ENCODE assay signal across 8 cellular contexts in the genomic region with DNA sequence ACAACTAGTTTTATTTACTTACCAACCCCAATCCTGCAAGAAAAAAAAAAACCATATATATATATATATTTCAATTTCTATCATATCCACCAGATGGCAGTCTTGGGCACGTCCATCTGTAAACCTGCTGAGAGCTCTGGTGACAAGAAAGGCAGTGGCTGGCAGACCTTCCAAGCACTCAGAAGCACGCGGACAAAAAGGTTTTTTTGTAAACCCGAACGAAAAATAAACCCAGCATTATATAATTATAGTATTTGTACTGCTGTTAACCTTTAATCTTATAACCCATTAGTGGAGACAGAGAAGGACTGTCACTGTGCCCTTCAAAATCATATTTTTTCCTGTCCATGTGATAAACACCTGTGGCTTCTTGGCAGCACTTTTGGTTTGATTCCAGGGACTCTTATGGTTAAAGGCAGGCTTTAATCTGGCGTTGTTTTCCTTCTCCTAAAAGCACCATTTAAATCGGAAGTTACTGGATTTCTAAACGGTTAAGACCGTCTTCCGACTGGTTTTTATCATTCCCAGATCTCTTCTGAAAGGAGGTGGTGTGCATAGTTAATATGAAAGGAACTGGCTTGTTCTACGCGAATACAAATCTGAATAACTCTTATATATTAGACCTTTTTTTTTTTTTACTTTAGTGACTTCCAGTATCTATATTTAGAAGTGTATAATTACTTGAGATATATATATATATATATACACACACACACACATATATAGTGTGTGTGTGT. TPM values are rescaled to one million over a fixed set of nuclear protein-coding genes. Genes with fewer than 3 reads are reported as not detected.
DNase-seq lines count a peak whose midpoint lies in the region; ATAC-seq, FAIRE-seq and TF ChIP-seq lines count a peak whose summit lies in the region.

No MANE protein-coding gene starts in this region.

- H3K27me3 ChIP-seq in HUES64 (ENCODE audit: insufficient read depth, low read length): no peaks in the 10 kb centered on the region
- H3K27me3 ChIP-seq in NT2/D1 (ENCODE audit: insufficient read depth, insufficient read length): no peaks in the 10 kb centered on the region
- peaks cover 2 to 7% of the 10 kb centered on the region in 2 experiments for H3K27me3 ChIP-seq in endothelial cell of umbilical vein (ENCODE audit: control insufficient read depth in 2 of 2, insufficient read depth in 2 of 2, low read length in 2 of 2)
- no peaks in the 10 kb centered on the region for H3K27me3 ChIP-seq in muscle layer of duodenum (ENCODE audit: low read depth, low read length)

- no peak for ATAC-seq in GM18858 (IDR thresholded peaks at IDR 0.05; ENCODE audit: unreplicated experiment)

- intact Hi-C loops in endothelial cell of umbilical vein (cut with micrococcal nuclease): loop anchor here (1.0 to 2.0 kb wide), 8 partner anchors 47 to 711 kb away; partner anchors contain the start of gene PPM1B

- no peak overlapping the region for H2AFZ ChIP-seq in endothelial cell of umbilical vein (ENCODE audit: low read depth, low read length)

- DNase-seq in Caki2 (ENCODE audit: low read depth) (peak; percentile 83), NT2/D1 (ENCODE audit: low read depth, low spot score) (peak; percentile 68), endothelial cell of umbilical vein (ENCODE audit: low read depth, low spot score) (peak; percentile 86)
- DNase-seq in activated CD8-positive, alpha-beta memory T cell treated with anti-CD3 and anti-CD28 coated beads, Interleukin-2, amount 50 U/mL, for 4 hours: peak; percentile 42
- DNase-seq in stimulated activated naive CD4-positive, alpha-beta T cell (lab: John Stamatoyannopoulos, UW): peak; percentile 5 to 75 (median 46)

- H3K79me2 ChIP-seq in endothelial cell of umbilical vein (ENCODE audit: control insufficient read depth, insufficient read depth, low read length): no peaks in the 10 kb centered on the region

- H4K20me1 ChIP-seq in endothelial cell of umbilical vein (replicated peaks; ENCODE audit: control insufficient read depth, extremely low read depth, insufficient read depth, low read length): no peaks in the 10 kb centered on the region

- H3K9ac ChIP-seq in HUES64 (ENCODE audit: low read depth, low read length) (no peak overlapping the region), NT2/D1 (ENCODE audit: insufficient read length, low read depth) (no peak overlapping the region), endothelial cell of umbilical vein (replicated peaks; ENCODE audit: extremely low read depth, insufficient read depth, low read length) (no peak overlapping the region)

- no peaks in the 10 kb centered on the region for H3K9me1 ChIP-seq in endothelial cell of umbilical vein (replicated peaks; ENCODE audit: control insufficient read depth, extremely low read depth, insufficient read depth, low read length)

- no peak for TF ChIP-seq POLR2A in endothelial cell of umbilical vein (IDR thresholded peaks at IDR 0.05; ENCODE audit: low read depth, low read length)

- dilution Hi-C loops in endothelial cell of umbilical vein (cut with MboI; ENCODE audit: extremely low pct_ligation_motif_present, low sequenced_read_pairs): no loop called here

- BruUV-seq in endothelial cell of umbilical vein (replicated peaks; lab: Mats Ljungman, UMichigan): no TSS peak

- peak overlapping the region; percentile 70 for H3K4me2 ChIP-seq in endothelial cell of umbilical vein (ENCODE audit: insufficient read depth, low read length)

- no peaks in the 10 kb centered on the region for H3K9me3 ChIP-seq in HUES64 (ENCODE audit: insufficient read depth, low read depth, low read length)
- no peaks in the 10 kb centered on the region for H3K9me3 ChIP-seq in NT2/D1 (ENCODE audit: insufficient read depth, low read length)
- no peaks in the 10 kb centered on the region for H3K9me3 ChIP-seq in endothelial cell of umbilical vein (replicated peaks; ENCODE audit: control insufficient read depth, insufficient read depth, low read length)
- no peaks in the 10 kb centered on the region for H3K9me3 ChIP-seq in muscle layer of duodenum (ENCODE audit: control insufficient read depth in 1 of 2, low read length in 2 of 2)

- H3K27ac ChIP-seq in HUES64 (ENCODE audit: low read depth, low read length) (no peak overlapping the region), endothelial cell of umbilical vein (ENCODE audit: insufficient read depth, low read depth, low read length) (no peak overlapping the region), muscle layer of duodenum (ENCODE audit: low read length) (peak overlapping the region; percentile 45)

- CTCF ChIA-PET in endothelial cell of umbilical vein (lab: Charles Lee): interaction anchor here (0.5 to 4.3 kb wide), 16 partner anchors 11 to 711 kb away, joined by 3 to 24 read pairs (median 4); no protein-coding TSS in a partner anchor

- FAIRE-seq in endothelial cell of umbilical vein (lab: Jason Lieb, UNC): peak; percentile 75

- WGBS in HUES64: 67% methylated on average over 6 of the region's 12 CpGs

- in situ Hi-C loops in Caki2 (cut with HindIII; ENCODE audit: low pct_unique_long_range_greater_than_20kb, low sequenced_read_pairs): no loop called here

- POLR2A ChIA-PET in endothelial cell of umbilical vein (lab: Charles Lee): no interaction called here

- H3K4me1 ChIP-seq in HUES64 (ENCODE audit: insufficient read depth, low read length) (peaks cover 29% of the 10 kb centered on the region), NT2/D1 (ENCODE audit: insufficient read depth, insufficient read length) (no peaks in the 10 kb centered on the region), endothelial cell of umbilical vein (ENCODE audit: control insufficient read depth, extremely low read depth, insufficient read depth, low read length) (no peaks in the 10 kb centered on the region), muscle layer of duodenum (ENCODE audit: control insufficient read depth in 1 of 2, insufficient read depth in 2 of 2, low read length in 2 of 2) (no peaks in the 10 kb centered on the region)

- H3K4me3 ChIP-seq in HUES64 (ENCODE audit: low read length) (peak overlapping the region; percentile 24; the same call in 1 of the 2 replicates), NT2/D1 (ENCODE audit: insufficient read length, low read depth) (no peak overlapping the region), endothelial cell of umbilical vein (replicated peaks in 1 of 3; ENCODE audit: insufficient read depth in 1 of 3, low read depth in 1 of 3, low read length in 3 of 3) (peak overlapping the region; percentile 3 to 59 (median 25)), muscle layer of duodenum (ENCODE audit: low read depth in 1 of 2, low read length in 2 of 2) (peak overlapping the region; percentile 45 to 83)

- H3K36me3 ChIP-seq in HUES64 (ENCODE audit: insufficient read depth, low read length) (no peaks in the 10 kb centered on the region), NT2/D1 (ENCODE audit: insufficient read depth, insufficient read length, low read length) (no peaks in the 10 kb centered on the region), endothelial cell of umbilical vein (ENCODE audit: control insufficient read depth in 2 of 2, extremely low read depth in 1 of 2, insufficient read depth in 2 of 2, low read length in 2 of 2) (no peaks in the 10 kb centered on the region), muscle layer of duodenum (ENCODE audit: control insufficient read depth in 1 of 2, insufficient read depth in 2 of 2, low read length in 2 of 2) (no peaks in the 10 kb centered on the region)

- TF ChIP-seq CTCF in endothelial cell of umbilical vein (IDR thresholded peaks at IDR 0.05; ENCODE audit: extremely low read depth in 1 of 2, insufficient read depth in 1 of 2, low read depth in 1 of 2, low read length in 2 of 2): peak; percentile 36 to 46

TF ChIP-seq in endothelial cell of umbilical vein, 7 proteins besides CTCF, POLR2A, EP300 and RAD21:
- TF ChIP-seq JUN (IDR thresholded peaks at IDR 0.05; ENCODE audit: borderline replicate concordance, insufficient read depth, insufficient read length, low read depth) (no peak), GATA2 (IDR thresholded peaks at IDR 0.05; ENCODE audit: insufficient read depth, insufficient read length, low read depth, low read length) (peak; percentile 32), MAX (IDR thresholded peaks at IDR 0.05; ENCODE audit: insufficient read depth, insufficient read length) (no peak)

RNA-seq across cellular contexts. Expression of gene SLC3A1, which starts 31.0 kb away (rescaled TPM):
- total RNA-seq in Caki2 (2014; rRNA removed; shearing (Covaris generic); ENCODE audit: low replicate concordance): 11.9 and 27.6 TPM in 2 replicates
- polyA plus RNA-seq in HUES64 (2013, experiment 1 of 2): 0.20 TPM
- 0.25 TPM for polyA plus RNA-seq in HUES64 (2013, experiment 2 of 2)
- total RNA-seq in endothelial cell of umbilical vein: not detected in 2 replicates
- polyA plus RNA-seq in endothelial cell of umbilical vein: not detected in 2 replicates
- polyA plus RNA-seq in endothelial cell of umbilical vein (2011; cell fraction: cytosol; rRNA removed): not detected in 2 replicates
- 0.07 and 0.09 TPM in 2 replicates for polyA plus RNA-seq in endothelial cell of umbilical vein (2011; cell fraction: nucleus; rRNA removed)
- polyA plus RNA-seq in endothelial cell of umbilical vein (2012): 0.08 TPM in 1 of 2 replicates, not detected in the other
- not detected in 2 replicates for polyA minus RNA-seq in endothelial cell of umbilical vein
- polyA minus RNA-seq in endothelial cell of umbilical vein (2011; cell fraction: cytosol; rRNA and poly(A)+ RNA removed): not detected
- polyA minus RNA-seq in endothelial cell of umbilical vein (2011; cell fraction: nucleus; rRNA and poly(A)+ RNA removed): 0.38 TPM in 1 of 2 replicates, not detected in the other

Comparison
In these comparisons a context has a peak if more than half of its experiments do, and no peak if none do; other contexts are left out.
1. RNA of gene SLC3A1, which starts 31.0 kb away (total RNA-seq): 11.9 to 27.6 TPM in Caki2; not detected in endothelial cell of umbilical vein; every median in the first group is over 10 times any median in the second.
2. Peak in every context shown above with its lines, with median percentiles within 50 percentile points of each other: DNase-seq.